In the genomic region with DNA sequence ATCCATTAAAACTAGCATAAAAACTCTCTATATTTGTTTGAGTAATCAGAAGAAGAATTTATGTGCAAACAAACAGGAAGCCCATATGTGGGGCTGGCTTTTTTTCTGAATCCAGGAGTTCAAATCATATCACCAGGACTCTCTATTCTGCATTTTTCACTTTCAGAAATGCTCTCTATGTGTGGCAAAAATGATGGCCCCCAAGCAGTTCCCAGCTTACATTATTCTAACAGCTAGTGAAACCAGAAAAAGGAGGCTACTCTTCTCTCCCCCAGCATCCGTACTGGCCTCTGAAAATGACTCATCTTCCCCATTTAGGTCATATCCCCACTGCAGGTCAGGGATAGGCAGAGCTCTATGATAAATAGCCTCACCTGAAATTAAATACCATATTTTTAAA, we compare ENCODE assay signal across 9 cellular contexts. TPM values are rescaled to one million over a fixed set of nuclear protein-coding genes. Genes with fewer than 3 reads are reported as not detected.
DNase-seq lines count a peak whose midpoint lies in the region; ATAC-seq, FAIRE-seq and TF ChIP-seq lines count a peak whose summit lies in the region.
"Had no signal": no experiment of that assay in that cellular context is flagged by ENCODE, and none has a peak within 500 bp of the region (broad histone marks: within the 10 kb centered on the region; RNA-seq: fewer than 3 reads in every experiment).

No MANE protein-coding gene starts in this region.

- no peaks in the 10 kb centered on the region; the same call in 1 of the 2 replicates for H3K36me3 ChIP-seq in MM.1S (replicated peaks; ENCODE audit: insufficient read depth, low read length)
- no peaks in the 10 kb centered on the region for H3K36me3 ChIP-seq in sigmoid colon

- H2AFZ ChIP-seq in MM.1S (ENCODE audit: low read length), result no peak overlapping the region

- no peak for TF ChIP-seq EP300 in sigmoid colon (IDR thresholded peaks at IDR 0.05)

- H3K9me2 ChIP-seq in MM.1S (replicated peaks; ENCODE audit: insufficient read depth, low read length), result no peaks in the 10 kb centered on the region

- TF ChIP-seq POLR2A in sigmoid colon (IDR thresholded peaks at IDR 0.05), result no peak

- peaks cover 90% of the 10 kb centered on the region for H3K79me2 ChIP-seq in MM.1S (ENCODE audit: low read length)

- H3K9ac ChIP-seq in MM.1S (ENCODE audit: low read length), result no peak overlapping the region

- ATAC-seq in GM21825 (IDR thresholded peaks at IDR 0.05; ENCODE audit: unreplicated experiment), result peak; percentile 93

- H3K27ac ChIP-seq in MM.1S (ENCODE audit: low read length) (peak overlapping the region; percentile 50; the same call in 1 of the 2 replicates), epithelial cell of prostate (peak overlapping the region; percentile 12), sigmoid colon (no peak overlapping the region)
- H3K27ac ChIP-seq: SK-N-MC had no signal

- 49 to 72% methylated on average over 1 of the region's 1 CpG for WGBS in sigmoid colon, 2 donors

- no peaks in the 10 kb centered on the region for H3K27me3 ChIP-seq in MM.1S (replicated peaks; ENCODE audit: insufficient read depth, low read length)
- H3K27me3 ChIP-seq in sigmoid colon, result no peaks in the 10 kb centered on the region

- H3F3A ChIP-seq in MM.1S (ENCODE audit: insufficient read depth, low read length), result peaks cover 38% of the 10 kb centered on the region

- intact Hi-C loops in sigmoid colon (cut with DNase I), result no loop called here

- H4K20me1 ChIP-seq in MM.1S (ENCODE audit: insufficient read depth, low read length), result peaks cover 51% of the 10 kb centered on the region

- TF ChIP-seq CTCF in MM.1S (IDR thresholded peaks at IDR 0.05; ENCODE audit: low read length) (no peak), sigmoid colon (IDR thresholded peaks at IDR 0.05) (no peak)

- no peak for FAIRE-seq in frontal cortex (lab: Jason Lieb, UNC)

- H3K4me3 ChIP-seq in MM.1S (ENCODE audit: low read length), result no peak overlapping the region
- no peak overlapping the region for H3K4me3 ChIP-seq in sigmoid colon
- H3K4me3 ChIP-seq: SK-N-MC had no signal

- peak overlapping the region; percentile 14; the same call in 1 of the 2 replicates for H3K4me2 ChIP-seq in MM.1S (ENCODE audit: low read depth, low read length)

- H3K9me3 ChIP-seq in MM.1S (replicated peaks; ENCODE audit: insufficient read depth, low read length) (no peaks in the 10 kb centered on the region), sigmoid colon (no peaks in the 10 kb centered on the region)

- DNase-seq in SIG-M5 treated with dmso at 0.1 percent for 504 hours (lab: John Stamatoyannopoulos, UW; ENCODE audit: unreplicated experiment), result peak; percentile 73
- DNase-seq in SIG-M5 (lab: John Stamatoyannopoulos, UW), result no peak
- peak; percentile 80 for DNase-seq in MM.1S
- DNase-seq in epithelial cell of prostate (ENCODE audit: low read depth, low spot score), result no peak
- DNase-seq in sigmoid colon, result no peak
- DNase-seq in frontal cortex (ENCODE audit: low spot score in 2 of 2), result no peak
- DNase-seq in NCI-H1436 (lab: John Stamatoyannopoulos, UW), result no peak

- peaks cover 55% of the 10 kb centered on the region for H3K4me1 ChIP-seq in MM.1S (ENCODE audit: low read length)
- peaks cover 0 to 34% (median 20%) of the 10 kb centered on the region in 4 donors for H3K4me1 ChIP-seq in sigmoid colon

RNA-seq across cellular contexts. Expression of gene RBM26, which starts 20.4 kb away (rescaled TPM):
- total RNA-seq in sigmoid colon (10 to 100 TPM; 29.6 to 47.4 (median 38.0) TPM), frontal cortex (55.8 TPM)
- 10 to 100 TPM in 1 of 3 donors, 1 to 10 TPM in 2; 4.8 to 19.9 (median 4.9) TPM for polyA plus RNA-seq in sigmoid colon

Comparison
In these comparisons a context has a peak if more than half of its experiments do, and no peak if none do; other contexts are left out.
1. DNase-seq: peak in SIG-M5 treated with dmso at 0.1 percent for 504 hours (single experiment) and MM.1S (single experiment); none in SIG-M5 (single experiment), epithelial cell of prostate (single experiment), sigmoid colon (single experiment), frontal cortex (0 of 2) and NCI-H1436 (single experiment).
2. H3K27ac ChIP-seq: peak in MM.1S (single experiment) and epithelial cell of prostate (single experiment); none in sigmoid colon (0 of 4).